ENCODE assay signal across 1 cellular context in the genomic region with DNA sequence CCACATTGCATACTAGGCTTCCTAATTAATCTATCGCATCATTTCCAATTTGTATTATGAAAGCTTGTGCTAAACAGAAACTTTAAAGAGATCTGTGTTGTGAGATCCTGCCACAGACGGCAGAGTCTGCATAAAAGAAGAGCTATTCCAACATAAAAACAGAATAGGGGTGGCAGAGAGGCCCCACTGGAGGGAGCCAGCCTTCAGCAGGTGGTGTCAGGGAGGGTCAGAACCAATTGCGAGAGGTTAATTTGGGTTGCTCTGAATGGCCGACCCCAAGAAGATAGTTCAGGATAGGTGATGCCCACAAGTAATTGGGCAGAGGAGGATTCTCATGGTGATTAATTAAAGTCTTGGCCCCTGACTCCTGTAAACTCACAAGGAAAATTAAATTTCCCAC.
TF ChIP-seq lines count a peak whose summit lies in the region.

No MANE protein-coding gene starts in this region.

TF ChIP-seq in H1, 55 proteins besides CTCF, POLR2A, EP300 and RAD21:
- TF ChIP-seq TCF12 (IDR thresholded peaks at IDR 0.05; ENCODE audit: low read depth, low read length) (no peak), CBX5 (IDR thresholded peaks at IDR 0.05; ENCODE audit: low read depth, low read length) (no peak), KDM5A (IDR thresholded peaks at IDR 0.05; ENCODE audit: low read length) (no peak), JUN (IDR thresholded peaks at IDR 0.05; ENCODE audit: low read depth, low read length) (no peak), FOSL1 (IDR thresholded peaks at IDR 0.05; ENCODE audit: insufficient read depth, low read depth, low read length) (no peak), SP4 (IDR thresholded peaks at IDR 0.05; ENCODE audit: low read length) (no peak), RFX5 (IDR thresholded peaks at IDR 0.05; ENCODE audit: borderline replicate concordance, low read depth, low read length) (no peak), CTBP2 (IDR thresholded peaks at IDR 0.05; ENCODE audit: borderline replicate concordance, insufficient read depth, insufficient read length, low read length) (no peak), CHD1 (IDR thresholded peaks at IDR 0.05; ENCODE audit: low read depth, low read length) (no peak), NRF1 (IDR thresholded peaks at IDR 0.05; ENCODE audit: low read depth, low read length) (no peak), PHF8 (conservative IDR thresholded peaks at IDR 0.05; ENCODE audit: low read depth, low read length) (no peak), SP1 (IDR thresholded peaks at IDR 0.05; ENCODE audit: low read depth, low read length) (no peak), ASH2L (IDR thresholded peaks at IDR 0.05; ENCODE audit: low read length) (no peak), CEBPB (IDR thresholded peaks at IDR 0.05; ENCODE audit: low read depth, low read length) (no peak), POLR2AphosphoS5 (IDR thresholded peaks at IDR 0.05; ENCODE audit: low read depth, low read length) (no peak), TAF7 (optimal IDR thresholded peaks at IDR 0.05; ENCODE audit: borderline replicate concordance, low read depth, low read length) (no peak), HDAC2 (IDR thresholded peaks at IDR 0.05; ENCODE audit: borderline replicate concordance in 1 of 2, low read depth in 2 of 2, low read length in 2 of 2) (no peak)
- TF ChIP-seq, protein P1, sequence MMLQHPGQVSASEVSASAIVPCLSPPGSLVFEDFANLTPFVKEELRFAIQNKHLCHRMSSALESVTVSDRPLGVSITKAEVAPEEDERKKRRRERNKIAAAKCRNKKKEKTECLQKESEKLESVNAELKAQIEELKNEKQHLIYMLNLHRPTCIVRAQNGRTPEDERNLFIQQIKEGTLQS (IDR thresholded peaks at IDR 0.05; ENCODE audit: insufficient read depth, low read depth, low read length): no peak
- TF ChIP-seq, protein P2, sequence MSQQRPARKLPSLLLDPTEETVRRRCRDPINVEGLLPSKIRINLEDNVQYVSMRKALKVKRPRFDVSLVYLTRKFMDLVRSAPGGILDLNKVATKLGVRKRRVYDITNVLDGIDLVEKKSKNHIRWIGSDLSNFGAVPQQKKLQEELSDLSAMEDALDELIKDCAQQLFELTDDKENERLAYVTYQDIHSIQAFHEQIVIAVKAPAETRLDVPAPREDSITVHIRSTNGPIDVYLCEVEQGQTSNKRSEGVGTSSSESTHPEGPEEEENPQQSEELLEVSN (IDR thresholded peaks at IDR 0.05): no peak
- TF ChIP-seq, protein P3, sequence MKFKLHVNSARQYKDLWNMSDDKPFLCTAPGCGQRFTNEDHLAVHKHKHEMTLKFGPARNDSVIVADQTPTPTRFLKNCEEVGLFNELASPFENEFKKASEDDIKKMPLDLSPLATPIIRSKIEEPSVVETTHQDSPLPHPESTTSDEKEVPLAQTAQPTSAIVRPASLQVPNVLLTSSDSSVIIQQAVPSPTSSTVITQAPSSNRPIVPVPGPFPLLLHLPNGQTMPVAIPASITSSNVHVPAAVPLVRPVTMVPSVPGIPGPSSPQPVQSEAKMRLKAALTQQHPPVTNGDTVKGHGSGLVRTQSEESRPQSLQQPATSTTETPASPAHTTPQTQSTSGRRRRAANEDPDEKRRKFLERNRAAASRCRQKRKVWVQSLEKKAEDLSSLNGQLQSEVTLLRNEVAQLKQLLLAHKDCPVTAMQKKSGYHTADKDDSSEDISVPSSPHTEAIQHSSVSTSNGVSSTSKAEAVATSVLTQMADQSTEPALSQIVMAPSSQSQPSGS (IDR thresholded peaks at IDR 0.05; ENCODE audit: low read length): no peak
